1 cellular context compared by ENCODE assay signal in the genomic region with DNA sequence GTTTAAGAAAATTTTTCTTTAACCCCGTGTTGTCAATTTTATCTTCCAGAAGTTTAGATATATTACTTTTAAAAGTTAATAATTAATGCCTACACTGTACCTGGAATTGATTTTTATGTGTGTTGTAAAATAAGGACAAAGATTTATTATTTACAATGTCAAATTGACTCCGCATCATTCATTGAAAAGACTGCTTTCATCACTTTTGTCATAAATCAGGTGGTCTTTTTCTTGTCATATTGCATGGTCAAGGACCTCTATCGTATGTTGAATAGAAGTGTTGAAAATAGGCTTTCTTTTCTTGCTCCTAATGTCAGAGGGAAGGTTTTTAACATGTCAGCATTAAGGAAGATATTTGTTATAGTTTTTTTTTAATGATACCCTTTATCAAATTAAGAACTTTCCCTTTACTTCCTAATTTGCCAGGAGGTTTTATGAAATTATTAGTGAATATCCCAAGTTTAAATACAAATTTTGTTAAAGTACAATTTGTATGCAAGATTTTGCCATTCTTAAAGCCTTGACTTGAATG.
TF ChIP-seq lines count a peak whose summit lies in the region.

No MANE protein-coding gene starts in this region.

TF ChIP-seq in K562, 482 proteins besides CTCF, POLR2A, EP300 and RAD21 (continued from another document):
- TF ChIP-seq, protein P1, sequence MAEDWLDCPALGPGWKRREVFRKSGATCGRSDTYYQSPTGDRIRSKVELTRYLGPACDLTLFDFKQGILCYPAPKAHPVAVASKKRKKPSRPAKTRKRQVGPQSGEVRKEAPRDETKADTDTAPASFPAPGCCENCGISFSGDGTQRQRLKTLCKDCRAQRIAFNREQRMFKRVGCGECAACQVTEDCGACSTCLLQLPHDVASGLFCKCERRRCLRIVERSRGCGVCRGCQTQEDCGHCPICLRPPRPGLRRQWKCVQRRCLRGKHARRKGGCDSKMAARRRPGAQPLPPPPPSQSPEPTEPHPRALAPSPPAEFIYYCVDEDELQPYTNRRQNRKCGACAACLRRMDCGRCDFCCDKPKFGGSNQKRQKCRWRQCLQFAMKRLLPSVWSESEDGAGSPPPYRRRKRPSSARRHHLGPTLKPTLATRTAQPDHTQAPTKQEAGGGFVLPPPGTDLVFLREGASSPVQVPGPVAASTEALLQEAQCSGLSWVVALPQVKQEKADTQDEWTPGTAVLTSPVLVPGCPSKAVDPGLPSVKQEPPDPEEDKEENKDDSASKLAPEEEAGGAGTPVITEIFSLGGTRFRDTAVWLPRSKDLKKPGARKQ (CRISPR knock-in tag; IDR thresholded peaks at IDR 0.05): no peak
- TF ChIP-seq JUN (IDR thresholded peaks at IDR 0.05; ENCODE audit: borderline replicate concordance, low read depth, low read length): no peak
- no peak for TF ChIP-seq JUN (CRISPR knock-in tag; IDR thresholded peaks at IDR 0.05; ENCODE audit: borderline replicate concordance)
- TF ChIP-seq SRSF3 (IDR thresholded peaks at IDR 0.05; ENCODE audit: insufficient read depth, low read length): no peak
- TF ChIP-seq C11orf30 (IDR thresholded peaks at IDR 0.05; ENCODE audit: low read depth): peak; percentile 28; the same call in 1 of the 2 replicates
- no peak for TF ChIP-seq ZNF79 (CRISPR knock-in tag; IDR thresholded peaks at IDR 0.05; ENCODE audit: low read depth)
- TF ChIP-seq, protein P2, sequence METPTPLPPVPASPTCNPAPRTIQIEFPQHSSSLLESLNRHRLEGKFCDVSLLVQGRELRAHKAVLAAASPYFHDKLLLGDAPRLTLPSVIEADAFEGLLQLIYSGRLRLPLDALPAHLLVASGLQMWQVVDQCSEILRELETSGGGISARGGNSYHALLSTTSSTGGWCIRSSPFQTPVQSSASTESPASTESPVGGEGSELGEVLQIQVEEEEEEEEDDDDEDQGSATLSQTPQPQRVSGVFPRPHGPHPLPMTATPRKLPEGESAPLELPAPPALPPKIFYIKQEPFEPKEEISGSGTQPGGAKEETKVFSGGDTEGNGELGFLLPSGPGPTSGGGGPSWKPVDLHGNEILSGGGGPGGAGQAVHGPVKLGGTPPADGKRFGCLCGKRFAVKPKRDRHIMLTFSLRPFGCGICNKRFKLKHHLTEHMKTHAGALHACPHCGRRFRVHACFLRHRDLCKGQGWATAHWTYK (CRISPR knock-in tag; IDR thresholded peaks at IDR 0.05): no peak
- peak; percentile 85 for TF ChIP-seq RBM25 (IDR thresholded peaks at IDR 0.05; ENCODE audit: low read depth, low read length, severe bottlenecking)
- TF ChIP-seq CBX3 (IDR thresholded peaks at IDR 0.05; ENCODE audit: borderline replicate concordance in 1 of 2, low read length in 2 of 2): peak in 1 of 2 experiments; percentile 81; a peak in 2 of 3 replicates
- no peak for TF ChIP-seq U2AF1 (optimal IDR thresholded peaks at IDR 0.05; ENCODE audit: low read depth, low read length)
- no peak for TF ChIP-seq HIVEP1 (CRISPR knock-in tag; IDR thresholded peaks at IDR 0.05)
- TF ChIP-seq TAF15 (IDR thresholded peaks at IDR 0.05; ENCODE audit: low read depth, low read length): no peak
- TF ChIP-seq CREB1 (IDR thresholded peaks at IDR 0.05): no peak
- TF ChIP-seq CREB1 (CRISPR knock-in tag; IDR thresholded peaks at IDR 0.05): no peak
- TF ChIP-seq NEUROD1 (IDR thresholded peaks at IDR 0.05; ENCODE audit: borderline replicate concordance, low read depth, low read length, partially characterized antibody): no peak
- TF ChIP-seq, protein P3, sequence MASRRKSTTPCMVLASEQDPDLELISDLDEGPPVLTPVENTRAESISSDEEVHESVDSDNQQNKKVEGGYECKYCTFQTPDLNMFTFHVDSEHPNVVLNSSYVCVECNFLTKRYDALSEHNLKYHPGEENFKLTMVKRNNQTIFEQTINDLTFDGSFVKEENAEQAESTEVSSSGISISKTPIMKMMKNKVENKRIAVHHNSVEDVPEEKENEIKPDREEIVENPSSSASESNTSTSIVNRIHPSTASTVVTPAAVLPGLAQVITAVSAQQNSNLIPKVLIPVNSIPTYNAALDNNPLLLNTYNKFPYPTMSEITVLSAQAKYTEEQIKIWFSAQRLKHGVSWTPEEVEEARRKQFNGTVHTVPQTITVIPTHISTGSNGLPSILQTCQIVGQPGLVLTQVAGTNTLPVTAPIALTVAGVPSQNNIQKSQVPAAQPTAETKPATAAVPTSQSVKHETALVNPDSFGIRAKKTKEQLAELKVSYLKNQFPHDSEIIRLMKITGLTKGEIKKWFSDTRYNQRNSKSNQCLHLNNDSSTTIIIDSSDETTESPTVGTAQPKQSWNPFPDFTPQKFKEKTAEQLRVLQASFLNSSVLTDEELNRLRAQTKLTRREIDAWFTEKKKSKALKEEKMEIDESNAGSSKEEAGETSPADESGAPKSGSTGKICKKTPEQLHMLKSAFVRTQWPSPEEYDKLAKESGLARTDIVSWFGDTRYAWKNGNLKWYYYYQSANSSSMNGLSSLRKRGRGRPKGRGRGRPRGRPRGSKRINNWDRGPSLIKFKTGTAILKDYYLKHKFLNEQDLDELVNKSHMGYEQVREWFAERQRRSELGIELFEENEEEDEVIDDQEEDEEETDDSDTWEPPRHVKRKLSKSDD (conservative IDR thresholded peaks at IDR 0.05; ENCODE audit: low read length): no peak
- TF ChIP-seq ZNF316 (IDR thresholded peaks at IDR 0.05): peak; percentile 71
- TF ChIP-seq HDAC6 (IDR thresholded peaks at IDR 0.05; ENCODE audit: low read depth, low read length): no peak
- no peak for TF ChIP-seq KAT7 (CRISPR knock-in tag; IDR thresholded peaks at IDR 0.05; ENCODE audit: borderline replicate concordance)
- TF ChIP-seq ZNF133 (CRISPR knock-in tag; IDR thresholded peaks at IDR 0.05): no peak
- TF ChIP-seq, protein P4, sequence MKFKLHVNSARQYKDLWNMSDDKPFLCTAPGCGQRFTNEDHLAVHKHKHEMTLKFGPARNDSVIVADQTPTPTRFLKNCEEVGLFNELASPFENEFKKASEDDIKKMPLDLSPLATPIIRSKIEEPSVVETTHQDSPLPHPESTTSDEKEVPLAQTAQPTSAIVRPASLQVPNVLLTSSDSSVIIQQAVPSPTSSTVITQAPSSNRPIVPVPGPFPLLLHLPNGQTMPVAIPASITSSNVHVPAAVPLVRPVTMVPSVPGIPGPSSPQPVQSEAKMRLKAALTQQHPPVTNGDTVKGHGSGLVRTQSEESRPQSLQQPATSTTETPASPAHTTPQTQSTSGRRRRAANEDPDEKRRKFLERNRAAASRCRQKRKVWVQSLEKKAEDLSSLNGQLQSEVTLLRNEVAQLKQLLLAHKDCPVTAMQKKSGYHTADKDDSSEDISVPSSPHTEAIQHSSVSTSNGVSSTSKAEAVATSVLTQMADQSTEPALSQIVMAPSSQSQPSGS (CRISPR knock-in tag; IDR thresholded peaks at IDR 0.05): no peak
- TF ChIP-seq EP400 (IDR thresholded peaks at IDR 0.05): no peak
TF ChIP-seq in K562: peak in this region for 5.
